In the genomic region with DNA sequence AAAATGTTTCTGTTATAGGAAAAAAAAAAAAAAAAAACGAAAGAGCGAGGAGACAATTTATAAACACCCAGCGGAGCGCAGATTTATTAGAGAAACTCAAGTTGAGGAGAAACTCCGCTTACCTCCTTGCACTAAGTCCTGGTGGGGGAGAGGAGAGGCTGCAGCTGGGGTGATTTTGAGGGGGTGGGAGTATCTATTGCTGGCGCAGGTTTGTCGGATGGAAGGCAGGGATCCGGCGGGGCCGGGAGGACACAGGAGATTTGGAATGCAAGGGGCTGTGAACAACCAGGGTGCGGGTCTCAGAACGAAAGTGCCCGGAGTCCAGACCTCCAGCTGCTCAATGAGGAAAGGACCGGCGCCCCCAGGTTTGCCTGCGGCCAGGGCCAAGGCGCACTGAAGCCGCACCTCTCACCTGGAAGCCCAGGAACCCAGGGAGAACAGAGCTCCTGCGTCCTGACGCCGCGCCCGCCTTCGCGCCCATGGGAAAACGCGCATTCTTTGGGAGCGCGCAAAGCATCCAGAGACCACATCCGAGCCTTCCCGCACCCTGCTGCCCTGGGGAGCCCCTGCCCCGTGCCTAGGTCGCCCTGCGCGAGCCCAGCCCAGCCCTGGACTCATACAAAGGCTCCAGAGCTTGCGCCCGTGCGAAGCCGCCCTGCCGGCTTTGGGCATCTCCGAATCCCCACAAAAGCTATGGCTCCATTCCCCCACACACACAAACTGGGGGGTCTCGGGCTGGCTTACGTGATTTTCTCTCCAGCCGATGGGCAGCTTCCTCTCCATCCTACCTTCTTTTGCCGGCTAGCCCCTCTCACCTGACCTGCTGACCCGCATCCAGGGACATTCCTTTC, we compare ENCODE assay signal across 11 cellular contexts. TPM values are rescaled to one million over a fixed set of nuclear protein-coding genes. Genes with fewer than 3 reads are reported as not detected.
DNase-seq lines count a peak whose midpoint lies in the region; ATAC-seq, FAIRE-seq and TF ChIP-seq lines count a peak whose summit lies in the region.
"Had no signal": no experiment of that assay in that cellular context is flagged by ENCODE, and none has a peak within 500 bp of the region (broad histone marks: within the 10 kb centered on the region; RNA-seq: fewer than 3 reads in every experiment).

No MANE protein-coding gene starts in this region.

- H3K4me3 ChIP-seq in adipocyte (ENCODE audit: low read length) (peak overlapping the region; percentile 51), mesendoderm (ENCODE audit: low read length) (no peak overlapping the region), HepG2 (replicated peaks in 1 of 3; ENCODE audit: insufficient read depth in 1 of 3, low read depth in 2 of 3, low read length in 3 of 3) (no peak overlapping the region)
- H3K4me3 ChIP-seq: gastroesophageal sphincter had no signal

- no peak for TF ChIP-seq EP300 in HepG2 (IDR thresholded peaks at IDR 0.05; ENCODE audit: low read depth in 2 of 2, low read length in 2 of 2)
- no peak for TF ChIP-seq EP300 in HepG2 (CRISPR knock-in tag; IDR thresholded peaks at IDR 0.05; ENCODE audit: borderline replicate concordance)

- CTCF ChIA-PET in HepG2 (lab: Yijun Ruan, JAX; ENCODE audit: low intra/inter-chr PET ratio, low total read pairs) = interaction anchor here (1.0 to 2.0 kb wide), 9 partner anchors 243 to 592 kb away, joined by 3 to 24 read pairs (median 5); no protein-coding TSS in a partner anchor

- H3K9me3 ChIP-seq in adipocyte (ENCODE audit: control insufficient read depth, low read length) (no peaks in the 10 kb centered on the region), HepG2 (ENCODE audit: low read length) (no peaks in the 10 kb centered on the region)
- H3K9me3 ChIP-seq: gastroesophageal sphincter had no signal

- no peak overlapping the region for H2AFZ ChIP-seq in HepG2 (ENCODE audit: low read length)
- H2AFZ ChIP-seq: parathyroid adenoma had no signal

- H3K56ac ChIP-seq in mesendoderm (ENCODE audit: low read length) = no peak overlapping the region

- H3K27ac Mint-ChIP-seq in stimulated activated naive CD8-positive, alpha-beta T cell treated with anti-CD3 and anti-CD28 coated beads, Interleukin-15, Interleukin-2, amounts not matched to agents 100 ng/mL and 50 ng/mL, for 24 hours = no peak overlapping the region

- H3K36me3 ChIP-seq in adipocyte (ENCODE audit: control insufficient read depth, insufficient read depth, low read length, severe bottlenecking) = no peaks in the 10 kb centered on the region
- H3K36me3 ChIP-seq in mesendoderm (ENCODE audit: control insufficient read depth, insufficient read depth, low read length) = no peaks in the 10 kb centered on the region
- H3K36me3 ChIP-seq in HepG2 (replicated peaks in 1 of 2; ENCODE audit: control insufficient read depth in 1 of 2, insufficient read depth in 2 of 2, low read length in 2 of 2) = no peaks in the 10 kb centered on the region
- H3K36me3 ChIP-seq: gastroesophageal sphincter had no signal

- H2BK120ac ChIP-seq in mesendoderm (ENCODE audit: low read depth, low read length) = no peak overlapping the region

- no peaks in the 10 kb centered on the region for H3K79me1 ChIP-seq in mesendoderm (ENCODE audit: low read length)

- intact Hi-C loops in HepG2 (cut with micrococcal nuclease; ENCODE audit: unreplicated experiment) = loop anchor here (1.0 to 5.0 kb wide), 4 partner anchors 281 to 590 kb away; no protein-coding TSS in a partner anchor

- no peak overlapping the region for H2BK15ac ChIP-seq in mesendoderm (replicated peaks; ENCODE audit: low read depth)

- no peak for TF ChIP-seq CTCF in HepG2 (CRISPR knock-in tag; IDR thresholded peaks at IDR 0.05)

- H3K4me1 ChIP-seq in adipocyte (ENCODE audit: control insufficient read depth, insufficient read depth, low read length) (peaks cover 9% of the 10 kb centered on the region), mesendoderm (ENCODE audit: control insufficient read depth, low read depth, low read length) (no peaks in the 10 kb centered on the region), HepG2 (ENCODE audit: insufficient read depth, low read length) (peaks cover 5% of the 10 kb centered on the region)
- H3K4me1 ChIP-seq: parathyroid adenoma had no signal

- H3K79me2 ChIP-seq in mesendoderm (ENCODE audit: control insufficient read depth, insufficient read depth, low read length) (no peaks in the 10 kb centered on the region), HepG2 (ENCODE audit: insufficient read depth, low read length) (no peaks in the 10 kb centered on the region)
- H3K79me2 ChIP-seq: parathyroid adenoma had no signal

- peaks cover 48% of the 10 kb centered on the region for H3K4me1 Mint-ChIP-seq in stimulated activated naive CD8-positive, alpha-beta T cell treated with anti-CD3 and anti-CD28 coated beads, Interleukin-15, Interleukin-2, amounts not matched to agents 100 ng/mL and 50 ng/mL, for 24 hours (ENCODE audit: low read depth)

- no peak for TF ChIP-seq POLR2A in HepG2 (IDR thresholded peaks at IDR 0.05; ENCODE audit: insufficient read depth in 1 of 2, low read depth in 2 of 2, low read length in 2 of 2)

- H3K27me3 Mint-ChIP-seq in stimulated activated naive CD8-positive, alpha-beta T cell treated with anti-CD3 and anti-CD28 coated beads, Interleukin-15, Interleukin-2, amounts not matched to agents 100 ng/mL and 50 ng/mL, for 24 hours = peaks cover 91% of the 10 kb centered on the region

- H2BK5ac ChIP-seq in mesendoderm (ENCODE audit: low read length) = no peak overlapping the region

- no peak overlapping the region for H3K18ac ChIP-seq in mesendoderm (ENCODE audit: low read length)

- ATAC-seq in stimulated activated naive CD8-positive, alpha-beta T cell treated with anti-CD3 and anti-CD28 coated beads, Interleukin-15, Interleukin-2, amounts not matched to agents 100 U/mL and 50 U/mL, for 24 hours = no peak
- ATAC-seq in HG03342 (IDR thresholded peaks at IDR 0.05; ENCODE audit: unreplicated experiment) (no peak), HG02642 (IDR thresholded peaks at IDR 0.05; ENCODE audit: poor library complexity, unreplicated experiment) (no peak), HepG2 (no peak)

- H3K4me3 Mint-ChIP-seq in stimulated activated naive CD8-positive, alpha-beta T cell treated with anti-CD3 and anti-CD28 coated beads, Interleukin-15, Interleukin-2, amounts not matched to agents 100 ng/mL and 50 ng/mL, for 24 hours = peak overlapping the region; percentile 55

- no CpG with 5 or more reads among the region's 46 CpGs for WGBS in mesendoderm (ENCODE audit: extremely low coverage, insufficient coverage, low lambda C conversion rate)
- 45% methylated on average over 39 of the region's 46 CpGs for WGBS in HepG2 (ENCODE audit: low lambda C conversion rate)

- H4K20me1 ChIP-seq in HepG2 (ENCODE audit: insufficient read depth, low read length) = peaks cover 8% of the 10 kb centered on the region; the same call in 1 of the 2 replicates

- H3K36me3 Mint-ChIP-seq in stimulated activated naive CD8-positive, alpha-beta T cell treated with anti-CD3 and anti-CD28 coated beads, Interleukin-15, Interleukin-2, amounts not matched to agents 100 ng/mL and 50 ng/mL, for 24 hours (ENCODE audit: low read depth) = no peaks in the 10 kb centered on the region

- TF ChIP-seq RAD21 in HepG2 (CRISPR knock-in tag; IDR thresholded peaks at IDR 0.05) = no peak

- no peak overlapping the region for H2AK5ac ChIP-seq in mesendoderm (ENCODE audit: low read length)

- H3K9ac ChIP-seq in adipocyte (ENCODE audit: low read length) (no peak overlapping the region), mesendoderm (ENCODE audit: low read length) (no peak overlapping the region), HepG2 (ENCODE audit: insufficient read depth, low read depth, low read length) (no peak overlapping the region)
- H3K9ac ChIP-seq: parathyroid adenoma had no signal

- H3K27ac ChIP-seq in mesendoderm (ENCODE audit: low read depth, low read length) = no peak overlapping the region
- H3K27ac ChIP-seq in HepG2 (ENCODE audit: extremely low read length, insufficient read depth, low read length) = no peak overlapping the region
- H3K27ac ChIP-seq: gastroesophageal sphincter, parathyroid adenoma had no signal

- no peak for DNase-seq in stimulated activated naive CD8-positive, alpha-beta T cell treated with anti-CD3 and anti-CD28 coated beads, Interleukin-15, Interleukin-2, amounts not matched to agents 100 U/mL and 50 U/mL, for 24 hours
- DNase-seq in adipocyte (ENCODE audit: low read depth) (no peak), mesendoderm (no peak), NCI-H446 (lab: John Stamatoyannopoulos, UW) (no peak), HepG2 (ENCODE audit: low spot score) (no peak)

- no peaks in the 10 kb centered on the region for H3K9me3 Mint-ChIP-seq in stimulated activated naive CD8-positive, alpha-beta T cell treated with anti-CD3 and anti-CD28 coated beads, Interleukin-15, Interleukin-2, amounts not matched to agents 100 ng/mL and 50 ng/mL, for 24 hours

- no peak overlapping the region for H4K5ac ChIP-seq in mesendoderm (ENCODE audit: low read length)

- H3K27me3 ChIP-seq in adipocyte (replicated peaks; ENCODE audit: control insufficient read depth, insufficient read depth, low read length) = peaks cover 63% of the 10 kb centered on the region
- H3K27me3 ChIP-seq in mesendoderm (ENCODE audit: insufficient read depth, low read length, poor library complexity) = peaks cover 90% of the 10 kb centered on the region
- H3K27me3 ChIP-seq in HepG2 (ENCODE audit: control insufficient read depth in 1 of 2, insufficient read depth in 2 of 2, low read length in 2 of 2) = peaks cover 49 to 97% of the 10 kb centered on the region in 2 experiments

- peak overlapping the region; percentile 81 for H3K23ac ChIP-seq in mesendoderm (ENCODE audit: low read length)

- in situ Hi-C loops in HepG2 (cut with HindIII; ENCODE audit: extremely low pct_ligation_motif_present, low pct_unique_long_range_greater_than_20kb) = no loop called here

- no peak overlapping the region for H3K4me2 ChIP-seq in mesendoderm (ENCODE audit: low read length)
- no peak overlapping the region for H3K4me2 ChIP-seq in HepG2 (ENCODE audit: low read depth, low read length)

- BruUV-seq in HepG2 (replicated peaks; lab: Mats Ljungman, UMichigan) = no TSS peak

- no peak for FAIRE-seq in HepG2 (lab: Jason Lieb, UNC)

- POLR2A ChIA-PET in HepG2 (lab: Yijun Ruan, JAX) = no interaction called here

- H4K8ac ChIP-seq in mesendoderm (ENCODE audit: low read depth, low read length) = no peak overlapping the region

- H3K4ac ChIP-seq in mesendoderm (ENCODE audit: low read depth, low read length) = no peak overlapping the region

RNA-seq across cellular contexts. Expression of a gene that starts 2.6 kb away (rescaled TPM):
- polyA plus RNA-seq in mesendoderm (2013, experiment 1 of 2) = not detected
- not detected for polyA plus RNA-seq in mesendoderm (2013, experiment 2 of 2)
- total RNA-seq in HepG2 (2016; rRNA removed; fragmentation: Illumina TruSeq; extraction: Trizol) = not detected in 2 replicates
- total RNA-seq in HepG2 (2016; cell fraction: cytosol; rRNA removed; fragmentation: Illumina TruSeq; extraction: Trizol; ENCODE audit: low read depth) = not detected in 2 replicates
- total RNA-seq in HepG2 (2016; cell fraction: insoluble cytoplasmic fraction; rRNA removed; fragmentation: Illumina TruSeq; extraction: Trizol) = not detected in 2 replicates
- total RNA-seq in HepG2 (2016; cell fraction: membrane; rRNA removed; fragmentation: Illumina TruSeq; extraction: Trizol) = not detected in 2 replicates
- not detected in 2 replicates for total RNA-seq in HepG2 (2016; cell fraction: nucleus; rRNA removed; fragmentation: Illumina TruSeq; extraction: Trizol)
- not detected in 2 replicates for polyA plus RNA-seq in HepG2 (2011; rRNA removed)
- not detected in 2 replicates for polyA plus RNA-seq in HepG2 (2011; cell fraction: cytosol; rRNA removed)
- not detected in 2 replicates for polyA plus RNA-seq in HepG2 (2011; cell fraction: nucleus; rRNA removed)
- polyA plus RNA-seq in HepG2 (2012) = not detected in 2 replicates
- not detected in 2 replicates for polyA plus RNA-seq in HepG2 (2016; cell fraction: cytosol; fragmentation: Illumina TruSeq; extraction: Trizol; ENCODE audit: low read depth)
- not detected in 2 replicates for polyA plus RNA-seq in HepG2 (2016; cell fraction: insoluble cytoplasmic fraction; fragmentation: Illumina TruSeq; extraction: Trizol; ENCODE audit: low read depth)
- not detected in 2 replicates for polyA plus RNA-seq in HepG2 (2016; cell fraction: membrane; fragmentation: Illumina TruSeq; extraction: Trizol; ENCODE audit: low read depth)
- not detected in 2 replicates for polyA plus RNA-seq in HepG2 (2016; cell fraction: nucleus; fragmentation: Illumina TruSeq; extraction: Trizol; ENCODE audit: insufficient read depth, low read depth)
- 0.19 TPM in 1 of 2 replicates, not detected in the other for polyA minus RNA-seq in HepG2 (2011; rRNA and poly(A)+ RNA removed; ENCODE audit: low replicate concordance)
- polyA minus RNA-seq in HepG2 (2011; cell fraction: cytosol; rRNA and poly(A)+ RNA removed) = not detected in 2 replicates
- not detected in 2 replicates for polyA minus RNA-seq in HepG2 (2011; cell fraction: nucleus; rRNA and poly(A)+ RNA removed)
- polyA plus RNA-seq: BJ had no signal

RNA-seq across cellular contexts. Expression of a gene that starts 6.9 kb away (rescaled TPM):
- polyA plus RNA-seq in mesendoderm (2013, experiment 1 of 2) = not detected
- 0.04 TPM for polyA plus RNA-seq in mesendoderm (2013, experiment 2 of 2)
- total RNA-seq in HepG2 (2016; rRNA removed; fragmentation: Illumina TruSeq; extraction: Trizol) = not detected in 2 replicates
- total RNA-seq in HepG2 (2016; cell fraction: cytosol; rRNA removed; fragmentation: Illumina TruSeq; extraction: Trizol; ENCODE audit: low read depth) = not detected in 2 replicates
- not detected in 2 replicates for total RNA-seq in HepG2 (2016; cell fraction: insoluble cytoplasmic fraction; rRNA removed; fragmentation: Illumina TruSeq; extraction: Trizol)
- not detected in 2 replicates for total RNA-seq in HepG2 (2016; cell fraction: membrane; rRNA removed; fragmentation: Illumina TruSeq; extraction: Trizol)
- total RNA-seq in HepG2 (2016; cell fraction: nucleus; rRNA removed; fragmentation: Illumina TruSeq; extraction: Trizol) = not detected in 2 replicates
- polyA plus RNA-seq in HepG2 (2011; rRNA removed) = 0.04 and 0.08 TPM in 2 replicates
- not detected in 2 replicates for polyA plus RNA-seq in HepG2 (2011; cell fraction: cytosol; rRNA removed)
- not detected in 2 replicates for polyA plus RNA-seq in HepG2 (2011; cell fraction: nucleus; rRNA removed)
- not detected in 2 replicates for polyA plus RNA-seq in HepG2 (2012)
- polyA plus RNA-seq in HepG2 (2016; cell fraction: cytosol; fragmentation: Illumina TruSeq; extraction: Trizol; ENCODE audit: low read depth) = not detected in 2 replicates
- polyA plus RNA-seq in HepG2 (2016; cell fraction: insoluble cytoplasmic fraction; fragmentation: Illumina TruSeq; extraction: Trizol; ENCODE audit: low read depth) = not detected in 2 replicates
- polyA plus RNA-seq in HepG2 (2016; cell fraction: membrane; fragmentation: Illumina TruSeq; extraction: Trizol; ENCODE audit: low read depth) = not detected in 2 replicates
- not detected in 2 replicates for polyA plus RNA-seq in HepG2 (2016; cell fraction: nucleus; fragmentation: Illumina TruSeq; extraction: Trizol; ENCODE audit: insufficient read depth, low read depth)
- 8.9 TPM in 1 of 2 replicates, not detected in the other for polyA minus RNA-seq in HepG2 (2011; rRNA and poly(A)+ RNA removed; ENCODE audit: low replicate concordance)
- not detected in 2 replicates for polyA minus RNA-seq in HepG2 (2011; cell fraction: cytosol; rRNA and poly(A)+ RNA removed)
- not detected in 2 replicates for polyA minus RNA-seq in HepG2 (2011; cell fraction: nucleus; rRNA and poly(A)+ RNA removed)
- polyA plus RNA-seq: BJ had no signal

RNA-seq across cellular contexts. Expression of a gene that starts 8.4 kb away (rescaled TPM):
- polyA plus RNA-seq in mesendoderm (2013, experiment 1 of 2) = 0.17 TPM
- 0.10 TPM for polyA plus RNA-seq in mesendoderm (2013, experiment 2 of 2)
- total RNA-seq in HepG2 (2016; rRNA removed; fragmentation: Illumina TruSeq; extraction: Trizol) = not detected in 2 replicates
- not detected in 2 replicates for total RNA-seq in HepG2 (2016; cell fraction: cytosol; rRNA removed; fragmentation: Illumina TruSeq; extraction: Trizol; ENCODE audit: low read depth)
- not detected in 2 replicates for total RNA-seq in HepG2 (2016; cell fraction: insoluble cytoplasmic fraction; rRNA removed; fragmentation: Illumina TruSeq; extraction: Trizol)
- not detected in 2 replicates for total RNA-seq in HepG2 (2016; cell fraction: membrane; rRNA removed; fragmentation: Illumina TruSeq; extraction: Trizol)
- total RNA-seq in HepG2 (2016; cell fraction: nucleus; rRNA removed; fragmentation: Illumina TruSeq; extraction: Trizol) = not detected in 2 replicates
- not detected in 2 replicates for polyA plus RNA-seq in HepG2 (2011; rRNA removed)
- 0.01 TPM in 1 of 2 replicates, not detected in the other for polyA plus RNA-seq in HepG2 (2011; cell fraction: cytosol; rRNA removed)
- polyA plus RNA-seq in HepG2 (2011; cell fraction: nucleus; rRNA removed) = not detected in 2 replicates
- polyA plus RNA-seq in HepG2 (2012) = not detected in 2 replicates
- polyA plus RNA-seq in HepG2 (2016; cell fraction: cytosol; fragmentation: Illumina TruSeq; extraction: Trizol; ENCODE audit: low read depth) = not detected in 2 replicates
- polyA plus RNA-seq in HepG2 (2016; cell fraction: insoluble cytoplasmic fraction; fragmentation: Illumina TruSeq; extraction: Trizol; ENCODE audit: low read depth) = not detected in 2 replicates
- not detected in 2 replicates for polyA plus RNA-seq in HepG2 (2016; cell fraction: membrane; fragmentation: Illumina TruSeq; extraction: Trizol; ENCODE audit: low read depth)
- polyA plus RNA-seq in HepG2 (2016; cell fraction: nucleus; fragmentation: Illumina TruSeq; extraction: Trizol; ENCODE audit: insufficient read depth, low read depth) = not detected in 2 replicates
- 0.06 and 0.49 TPM in 2 replicates for polyA minus RNA-seq in HepG2 (2011; rRNA and poly(A)+ RNA removed; ENCODE audit: low replicate concordance)
- polyA minus RNA-seq in HepG2 (2011; cell fraction: cytosol; rRNA and poly(A)+ RNA removed) = not detected in 2 replicates
- polyA minus RNA-seq in HepG2 (2011; cell fraction: nucleus; rRNA and poly(A)+ RNA removed) = not detected in 2 replicates
- total RNA-seq: gastroesophageal sphincter had no signal
- polyA plus RNA-seq: BJ had no signal

RNA-seq across cellular contexts. Expression of a gene that starts 13.0 kb away (rescaled TPM):
- not detected for polyA plus RNA-seq in mesendoderm (2013, experiment 1 of 2)
- not detected for polyA plus RNA-seq in mesendoderm (2013, experiment 2 of 2)
- not detected in 2 replicates for total RNA-seq in HepG2 (2016; rRNA removed; fragmentation: Illumina TruSeq; extraction: Trizol)
- total RNA-seq in HepG2 (2016; cell fraction: cytosol; rRNA removed; fragmentation: Illumina TruSeq; extraction: Trizol; ENCODE audit: low read depth) = not detected in 2 replicates
- total RNA-seq in HepG2 (2016; cell fraction: insoluble cytoplasmic fraction; rRNA removed; fragmentation: Illumina TruSeq; extraction: Trizol) = not detected in 2 replicates
- total RNA-seq in HepG2 (2016; cell fraction: membrane; rRNA removed; fragmentation: Illumina TruSeq; extraction: Trizol) = not detected in 2 replicates
- not detected in 2 replicates for total RNA-seq in HepG2 (2016; cell fraction: nucleus; rRNA removed; fragmentation: Illumina TruSeq; extraction: Trizol)
- not detected in 2 replicates for polyA plus RNA-seq in HepG2 (2011; rRNA removed)
- polyA plus RNA-seq in HepG2 (2011; cell fraction: cytosol; rRNA removed) = not detected in 2 replicates
- polyA plus RNA-seq in HepG2 (2011; cell fraction: nucleus; rRNA removed) = not detected in 2 replicates
- not detected in 2 replicates for polyA plus RNA-seq in HepG2 (2012)
- polyA plus RNA-seq in HepG2 (2016; cell fraction: cytosol; fragmentation: Illumina TruSeq; extraction: Trizol; ENCODE audit: low read depth) = not detected in 2 replicates
- polyA plus RNA-seq in HepG2 (2016; cell fraction: insoluble cytoplasmic fraction; fragmentation: Illumina TruSeq; extraction: Trizol; ENCODE audit: low read depth) = not detected in 2 replicates
- not detected in 2 replicates for polyA plus RNA-seq in HepG2 (2016; cell fraction: membrane; fragmentation: Illumina TruSeq; extraction: Trizol; ENCODE audit: low read depth)
- not detected in 2 replicates for polyA plus RNA-seq in HepG2 (2016; cell fraction: nucleus; fragmentation: Illumina TruSeq; extraction: Trizol; ENCODE audit: insufficient read depth, low read depth)
- polyA minus RNA-seq in HepG2 (2011; rRNA and poly(A)+ RNA removed; ENCODE audit: low replicate concordance) = 3.5 TPM in 1 of 2 replicates, not detected in the other
- not detected in 2 replicates for polyA minus RNA-seq in HepG2 (2011; cell fraction: cytosol; rRNA and poly(A)+ RNA removed)
- not detected in 2 replicates for polyA minus RNA-seq in HepG2 (2011; cell fraction: nucleus; rRNA and poly(A)+ RNA removed)
- polyA plus RNA-seq: BJ had no signal

RNA-seq across cellular contexts. Expression of a gene that starts 24.2 kb away (rescaled TPM):
- not detected for polyA plus RNA-seq in mesendoderm (2013, experiment 1 of 2)
- not detected for polyA plus RNA-seq in mesendoderm (2013, experiment 2 of 2)
- not detected in 2 replicates for total RNA-seq in HepG2 (2016; rRNA removed; fragmentation: Illumina TruSeq; extraction: Trizol)
- total RNA-seq in HepG2 (2016; cell fraction: cytosol; rRNA removed; fragmentation: Illumina TruSeq; extraction: Trizol; ENCODE audit: low read depth) = not detected in 2 replicates
- total RNA-seq in HepG2 (2016; cell fraction: insoluble cytoplasmic fraction; rRNA removed; fragmentation: Illumina TruSeq; extraction: Trizol) = not detected in 2 replicates
- not detected in 2 replicates for total RNA-seq in HepG2 (2016; cell fraction: membrane; rRNA removed; fragmentation: Illumina TruSeq; extraction: Trizol)
- not detected in 2 replicates for total RNA-seq in HepG2 (2016; cell fraction: nucleus; rRNA removed; fragmentation: Illumina TruSeq; extraction: Trizol)
- not detected in 2 replicates for polyA plus RNA-seq in HepG2 (2011; rRNA removed)
- not detected in 2 replicates for polyA plus RNA-seq in HepG2 (2011; cell fraction: cytosol; rRNA removed)
- not detected in 2 replicates for polyA plus RNA-seq in HepG2 (2011; cell fraction: nucleus; rRNA removed)
- not detected in 2 replicates for polyA plus RNA-seq in HepG2 (2012)
- not detected in 2 replicates for polyA plus RNA-seq in HepG2 (2016; cell fraction: cytosol; fragmentation: Illumina TruSeq; extraction: Trizol; ENCODE audit: low read depth)
- not detected in 2 replicates for polyA plus RNA-seq in HepG2 (2016; cell fraction: insoluble cytoplasmic fraction; fragmentation: Illumina TruSeq; extraction: Trizol; ENCODE audit: low read depth)
- not detected in 2 replicates for polyA plus RNA-seq in HepG2 (2016; cell fraction: membrane; fragmentation: Illumina TruSeq; extraction: Trizol; ENCODE audit: low read depth)
- not detected in 2 replicates for polyA plus RNA-seq in HepG2 (2016; cell fraction: nucleus; fragmentation: Illumina TruSeq; extraction: Trizol; ENCODE audit: insufficient read depth, low read depth)
- 0.49 TPM in 1 of 2 replicates, not detected in the other for polyA minus RNA-seq in HepG2 (2011; rRNA and poly(A)+ RNA removed; ENCODE audit: low replicate concordance)
- polyA minus RNA-seq in HepG2 (2011; cell fraction: cytosol; rRNA and poly(A)+ RNA removed) = not detected in 2 replicates
- not detected in 2 replicates for polyA minus RNA-seq in HepG2 (2011; cell fraction: nucleus; rRNA and poly(A)+ RNA removed)
- polyA plus RNA-seq: BJ had no signal
